16 cellular contexts compared by ENCODE assay signal in genomic region chr10:13848530-13849425, GRCh38.
"Had no signal": no experiment of that assay in that cellular context is flagged by ENCODE, and none has a peak within 500 bp of the region (broad histone marks: within the 10 kb centered on the region; RNA-seq: fewer than 3 reads in every experiment).

No MANE protein-coding gene starts in this region.

- H3K4me3 Mint-ChIP-seq: T-helper 2 cell treated with Interferon-gamma antibody and Interleukin-4, amounts not matched to agents 5 μg/mL and 100 μg/mL, for 36 hours; type B pancreatic cell had no signal

- H3K27ac Mint-ChIP-seq: T-helper 2 cell treated with Interferon-gamma antibody and Interleukin-4, amounts not matched to agents 5 μg/mL and 100 μg/mL, for 36 hours; type B pancreatic cell had no signal

- H3K36me3 ChIP-seq: ascending aorta, esophagus muscularis mucosa, neutrophil had no signal

- H3K27me3 ChIP-seq: ascending aorta had no signal

- H3K9me3 Mint-ChIP-seq: naive B cell; T-helper 2 cell treated with Interferon-gamma antibody and Interleukin-4, amounts not matched to agents 5 μg/mL and 100 μg/mL, for 36 hours; type B pancreatic cell had no signal

- H3K9me3 ChIP-seq: ascending aorta, esophagus muscularis mucosa, neutrophil had no signal

- H3K4me3 ChIP-seq: ascending aorta, esophagus muscularis mucosa, hepatocyte, lung had no signal

- H3K36me3 Mint-ChIP-seq: naive B cell had no signal

- ATAC-seq: activated CD4-positive, CD25-positive, alpha-beta regulatory T cell treated with anti-CD3 and anti-CD28 coated beads, Interleukin-2, amount 50 U/mL, for 24 hours had no signal

- DNase-seq: activated CD4-positive, alpha-beta T cell treated with anti-CD3 and anti-CD28 coated beads, Interleukin-2, amount 50 U/mL, for 1 hour; activated naive CD4-positive, alpha-beta T cell; activated T-cell treated with anti-CD3 and anti-CD28 coated beads for 4 hours; islet precursor cell; naive B cell; retina; stimulated activated CD4-positive, alpha-beta T cell treated with anti-CD3 and anti-CD28 coated beads, Interleukin-4, amount 100 ng/mL, for 24 hours; stimulated activated naive CD4-positive, alpha-beta T cell treated with Interleukin-2 at 50 U/mL for 16 hours had no signal

- H3K27ac ChIP-seq: ascending aorta, esophagus muscularis mucosa, hepatocyte, neutrophil had no signal
